ENCODE assay signal across 24 cellular contexts in the genomic region with DNA sequence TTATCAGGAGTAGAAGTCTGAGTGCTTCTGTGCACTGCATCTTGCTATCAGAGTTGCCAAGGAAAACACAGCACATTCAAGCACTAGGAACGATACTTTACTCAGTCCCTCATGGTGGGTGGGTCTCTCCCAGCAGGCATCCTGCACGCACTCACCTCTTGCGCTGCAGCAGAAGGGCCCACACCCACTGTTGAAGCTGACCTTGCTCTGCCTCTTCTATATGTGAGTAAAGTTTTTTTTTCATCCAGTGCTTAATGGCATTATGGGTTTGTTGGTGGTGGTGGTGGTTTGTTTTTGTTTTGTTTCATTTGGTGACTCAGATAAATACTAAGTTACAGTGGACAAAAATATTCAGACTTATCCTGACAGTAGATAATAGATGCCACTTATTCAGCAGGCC.
"Had no signal": no experiment of that assay in that cellular context is flagged by ENCODE, and none has a peak within 500 bp of the region (broad histone marks: within the 10 kb centered on the region; RNA-seq: fewer than 3 reads in every experiment).

No MANE protein-coding gene starts in this region.

- ATAC-seq: activated T-helper 17 cell treated with anti-CD3 and anti-CD28 coated beads, Interleukin-2, amount 50 U/mL, for 72 hours; heart right ventricle; left lung had no signal

- FAIRE-seq: bronchial epithelial cell had no signal

- DNase-seq: activated CD4-positive, alpha-beta T cell treated with anti-CD3 and anti-CD28 coated beads, Interleukin-2, amount 50 U/mL, for 48 hours; activated naive CD4-positive, alpha-beta T cell treated with Interleukin-2 at 50 U/mL for 16 hours; activated naive CD8-positive, alpha-beta T cell treated with anti-CD3 and anti-CD28 coated beads, Interleukin-2, amount 10 ng/mL, durations not matched to agents 7 days and 5 days; activated T-cell treated with anti-CD3 and anti-CD28 coated beads for 4 hours; amygdala; cerebellar nuclear complex; effector CD8-positive, alpha-beta T cell; heart right ventricle; left lung; mammary epithelial cell; nephron progenitor cell; occipital lobe; posterior cingulate gyrus; sigmoid colon; stimulated activated CD4-positive, alpha-beta T cell treated with anti-CD3 and anti-CD28 coated beads, Interleukin-12 subunit alpha, Interleukin-12 subunit beta, amount 100 ng/mL, for 4 hours; stimulated activated CD4-positive, alpha-beta T cell treated with anti-CD3 and anti-CD28 coated beads, Interleukin-1b, Interleukin-23, amount 100 ng/mL, for 48 hours; stimulated activated CD8-positive, alpha-beta memory T cell treated with anti-CD3 and anti-CD28 coated beads, Interleukin-4, amount 100 ng/mL, for 48 hours; stimulated activated naive CD4-positive, alpha-beta T cell; T-helper 2 cell; thyroid gland had no signal

- H3K9me3 ChIP-seq: esophagus muscularis mucosa, heart right ventricle, left lung, sigmoid colon, thyroid gland had no signal

- H3K36me3 ChIP-seq: esophagus muscularis mucosa, heart right ventricle, left lung, sigmoid colon, thyroid gland had no signal

- H3K27ac Mint-ChIP-seq: activated naive CD8-positive, alpha-beta T cell treated with anti-CD3 and anti-CD28 coated beads, Interleukin-2, amount 10 ng/mL, durations not matched to agents 7 days and 5 days; activated T-helper 17 cell treated with anti-CD3 and anti-CD28 coated beads, Interleukin-2, amount 50 U/mL, for 72 hours; dendritic cell treated with granulocyte-macrophage colony-stimulating factor and Interleukin-4, amounts not matched to agents 40 ng/mL and 50 ng/mL, for 4 days; nephron progenitor cell had no signal

- H3K27me3 Mint-ChIP-seq: dendritic cell treated with granulocyte-macrophage colony-stimulating factor and Interleukin-4, amounts not matched to agents 40 ng/mL and 50 ng/mL, for 4 days had no signal

- H3K36me3 Mint-ChIP-seq: activated naive CD8-positive, alpha-beta T cell treated with anti-CD3 and anti-CD28 coated beads, Interleukin-2, amount 10 ng/mL, durations not matched to agents 7 days and 5 days had no signal

- H3K4me1 Mint-ChIP-seq: activated naive CD8-positive, alpha-beta T cell treated with anti-CD3 and anti-CD28 coated beads, Interleukin-2, amount 10 ng/mL, durations not matched to agents 7 days and 5 days; activated T-helper 17 cell treated with anti-CD3 and anti-CD28 coated beads, Interleukin-2, amount 50 U/mL, for 72 hours; nephron progenitor cell had no signal

- H3K9me3 Mint-ChIP-seq: activated T-helper 17 cell treated with anti-CD3 and anti-CD28 coated beads, Interleukin-2, amount 50 U/mL, for 72 hours; nephron progenitor cell had no signal

- H3K27ac ChIP-seq: esophagus muscularis mucosa, heart right ventricle, left lung, sigmoid colon, thyroid gland had no signal

- H3K4me3 ChIP-seq: esophagus muscularis mucosa, heart right ventricle, left lung, sigmoid colon, thyroid gland had no signal

- H3K4me1 ChIP-seq: esophagus muscularis mucosa, heart right ventricle, left lung, sigmoid colon, thyroid gland had no signal

- H3K27me3 ChIP-seq: esophagus muscularis mucosa, heart right ventricle, left lung, sigmoid colon, thyroid gland had no signal

- H3K4me3 Mint-ChIP-seq: activated naive CD8-positive, alpha-beta T cell treated with anti-CD3 and anti-CD28 coated beads, Interleukin-2, amount 10 ng/mL, durations not matched to agents 7 days and 5 days; activated T-helper 17 cell treated with anti-CD3 and anti-CD28 coated beads, Interleukin-2, amount 50 U/mL, for 72 hours; dendritic cell treated with granulocyte-macrophage colony-stimulating factor and Interleukin-4, amounts not matched to agents 40 ng/mL and 50 ng/mL, for 4 days; nephron progenitor cell had no signal
